ENCODE assay signal across 15 cellular contexts in the genomic region with DNA sequence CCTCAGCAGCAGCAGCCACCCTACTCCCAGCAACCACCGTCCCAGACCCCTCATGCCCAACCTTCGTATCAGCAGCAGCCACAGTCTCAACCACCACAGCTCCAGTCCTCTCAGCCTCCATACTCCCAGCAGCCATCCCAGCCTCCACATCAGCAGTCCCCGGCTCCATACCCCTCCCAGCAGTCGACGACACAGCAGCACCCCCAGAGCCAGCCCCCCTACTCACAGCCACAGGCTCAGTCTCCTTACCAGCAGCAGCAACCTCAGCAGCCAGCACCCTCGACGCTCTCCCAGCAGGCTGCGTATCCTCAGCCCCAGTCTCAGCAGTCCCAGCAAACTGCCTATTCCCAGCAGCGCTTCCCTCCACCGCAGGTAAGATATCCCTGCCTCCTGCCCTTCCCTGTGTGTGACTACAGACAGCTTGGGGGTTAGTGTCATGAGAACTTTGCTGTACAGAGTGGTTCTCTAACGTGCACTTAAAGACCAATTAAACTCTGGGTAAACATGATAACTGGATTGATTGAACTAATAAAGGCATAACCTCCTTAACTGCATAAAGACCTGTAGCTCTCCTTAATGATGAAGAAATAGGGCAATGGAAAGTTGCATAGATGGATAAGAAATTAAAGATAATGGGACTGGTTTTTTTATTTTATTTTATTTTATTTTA. TPM values are rescaled to one million over a fixed set of nuclear protein-coding genes. Genes with fewer than 3 reads are reported as not detected.
DNase-seq lines count a peak whose midpoint lies in the region; ATAC-seq, FAIRE-seq and TF ChIP-seq lines count a peak whose summit lies in the region.
"Had no signal": no experiment of that assay in that cellular context is flagged by ENCODE, and none has a peak within 500 bp of the region (broad histone marks: within the 10 kb centered on the region; RNA-seq: fewer than 3 reads in every experiment).

No MANE protein-coding gene starts in this region.

- no peaks in the 10 kb centered on the region for H3K9me3 Mint-ChIP-seq in CD4-positive, alpha-beta T cell
- H3K9me3 Mint-ChIP-seq in HFFc6 (no peaks in the 10 kb centered on the region), natural killer cell (no peaks in the 10 kb centered on the region)

- CTCF ChIA-PET in CD4-positive, alpha-beta T cell (lab: Charles Lee) = interaction anchor here (1.0 to 1.4 kb wide), 3 partner anchors 12 to 54 kb away, joined by 3 to 4 read pairs (median 4); no protein-coding TSS in a partner anchor
- CTCF ChIA-PET in K562 (lab: Yijun Ruan, JAX; ENCODE audit: low intra/inter-chr PET ratio) = no interaction called here

- peaks cover 8% of the 10 kb centered on the region for H3K9me1 ChIP-seq in K562 (ENCODE audit: control insufficient read depth, insufficient read depth, low read length)

- TF ChIP-seq POLR2A in K562 (conservative IDR thresholded peaks at IDR 0.05) = peak; percentile 48

- no peak for TF ChIP-seq RAD21 in K562 (CRISPR knock-in tag; conservative IDR thresholded peaks at IDR 0.05 in 1 of 2, IDR thresholded peaks at IDR 0.05 in 1 of 2)

- H2AFZ ChIP-seq in K562 (ENCODE audit: low read depth, low read length) = no peak overlapping the region

- H3K27ac Mint-ChIP-seq in CD4-positive, alpha-beta T cell = peak overlapping the region; percentile 84
- H3K27ac Mint-ChIP-seq in HFFc6 (peak overlapping the region; percentile 64), natural killer cell (peak overlapping the region; percentile 43 to 84)

- peak overlapping the region; percentile 15 for H3K27ac ChIP-seq in CD4-positive, alpha-beta T cell (ENCODE audit: low read depth, low read length)
- no peak overlapping the region for H3K27ac ChIP-seq in K562 (ENCODE audit: extremely low read depth, low read depth, low read length)
- H3K27ac ChIP-seq: BLaER1 treated with 17β-estradiol and CSF1 and Interleukin-3, amounts not matched to agents 10 nM and 100 nM; tibial nerve had no signal

- 92% methylated on average over 11 of the region's 11 CpGs for WGBS in K562 (ENCODE audit: insufficient coverage, low coverage, missing lambda C conversion rate)

- POLR2A ChIA-PET in CD4-positive, alpha-beta T cell (lab: Charles Lee) = interaction anchor here (0.9 to 3.9 kb wide), 4 partner anchors 8 to 39 kb away, joined by 3 to 19 read pairs (median 6); no protein-coding TSS in a partner anchor
- POLR2A ChIA-PET in K562 (lab: Yijun Ruan, JAX) = interaction anchor here (0.6 to 14.8 kb wide), 7 partner anchors 9 to 592 kb away, joined by 3 to 301 read pairs (median 3); partner anchors contain the start of gene ARID1A

- peaks cover 86% of the 10 kb centered on the region for H3K79me2 ChIP-seq in K562 (ENCODE audit: control insufficient read depth, insufficient read depth, low read length)

- BruUV-seq in K562 (replicated peaks; lab: Mats Ljungman, UMichigan) = no TSS peak

- no peak for TF ChIP-seq CTCF in CD4-positive, alpha-beta T cell (IDR thresholded peaks at IDR 0.05)
- no peak for TF ChIP-seq CTCF in HFFc6 (IDR thresholded peaks at IDR 0.05)
- TF ChIP-seq CTCF in K562 (IDR thresholded peaks at IDR 0.05 in 2 of 3, conservative IDR thresholded peaks at IDR 0.05 in 1 of 3; ENCODE audit: insufficient read depth in 2 of 3, low read depth in 1 of 3, low read length in 3 of 3) = no peak
- no peak for TF ChIP-seq CTCF in natural killer cell (IDR thresholded peaks at IDR 0.05)

- peaks cover 8% of the 10 kb centered on the region; the same call in 1 of the 2 replicates for H4K20me1 ChIP-seq in K562 (replicated peaks; ENCODE audit: control insufficient read depth, insufficient read depth, low read length)

- no peak for TF ChIP-seq EP300 in K562 (IDR thresholded peaks at IDR 0.05; ENCODE audit: low read length)

- in situ Hi-C loops in K562 (cut with MboI) = no loop called here

- H3K27me3 ChIP-seq in CD4-positive, alpha-beta T cell (ENCODE audit: control insufficient read depth, insufficient read depth, low read length) = no peaks in the 10 kb centered on the region
- H3K27me3 ChIP-seq in K562 (ENCODE audit: control insufficient read depth in 2 of 2, insufficient read depth in 2 of 2, low read length in 2 of 2) = no peaks in the 10 kb centered on the region
- H3K27me3 ChIP-seq: BLaER1 treated with 17β-estradiol and CSF1 and Interleukin-3, amounts not matched to agents 10 nM and 100 nM; tibial nerve had no signal

- H3K36me3 Mint-ChIP-seq in CD4-positive, alpha-beta T cell (ENCODE audit: low read depth) = peaks cover 73% of the 10 kb centered on the region
- peaks cover 34% of the 10 kb centered on the region for H3K36me3 Mint-ChIP-seq in HFFc6 (ENCODE audit: low read depth)
- H3K36me3 Mint-ChIP-seq in natural killer cell = peaks cover 17% of the 10 kb centered on the region

- H3K4me1 Mint-ChIP-seq in CD4-positive, alpha-beta T cell (ENCODE audit: low read depth) = peaks cover 90% of the 10 kb centered on the region
- H3K4me1 Mint-ChIP-seq in HFFc6 (ENCODE audit: low read depth) (peaks cover 86% of the 10 kb centered on the region), natural killer cell (peaks cover 78 to 85% of the 10 kb centered on the region in 2 donors)

- H3K4me2 ChIP-seq in K562 (ENCODE audit: insufficient read depth, low read length) = no peak overlapping the region
- H3K4me2 ChIP-seq: BLaER1 treated with 17β-estradiol and CSF1 and Interleukin-3, amounts not matched to agents 10 nM and 100 nM had no signal

- no peak overlapping the region for H3K4me3 Mint-ChIP-seq in CD4-positive, alpha-beta T cell
- peak overlapping the region; percentile 21; the same call in 1 of the 2 replicates for H3K4me3 Mint-ChIP-seq in HFFc6
- peak overlapping the region; percentile 26 for H3K4me3 Mint-ChIP-seq in natural killer cell

- H3K27me3 Mint-ChIP-seq in CD4-positive, alpha-beta T cell = no peaks in the 10 kb centered on the region
- H3K27me3 Mint-ChIP-seq in HFFc6 (ENCODE audit: insufficient read depth) = no peaks in the 10 kb centered on the region
- H3K27me3 Mint-ChIP-seq in natural killer cell (ENCODE audit: low read depth in 2 of 2) = no peaks in the 10 kb centered on the region

- ATAC-seq in CD4-positive, alpha-beta T cell (ENCODE audit: poor library complexity) = no peak
- ATAC-seq in K562 (no peak), natural killer cell (no peak), GM19023 (IDR thresholded peaks at IDR 0.05; ENCODE audit: unreplicated experiment) (no peak)

- peaks cover 6% of the 10 kb centered on the region in 2 experiments; a peak in 2 of 5 replicates for H3K4me1 ChIP-seq in K562 (replicated peaks in 1 of 2; ENCODE audit: control insufficient read depth in 2 of 2, insufficient read depth in 2 of 2, low read length in 2 of 2)

- FAIRE-seq in K562 (lab: Jason Lieb, UNC) = no peak
- FAIRE-seq: bronchial epithelial cell, frontal cortex had no signal

- no peaks in the 10 kb centered on the region for H3K9me3 ChIP-seq in CD4-positive, alpha-beta T cell (ENCODE audit: control insufficient read depth, low read length)
- H3K9me3 ChIP-seq in K562 (replicated peaks; ENCODE audit: control insufficient read depth, insufficient read depth, low read depth, low read length) = no peaks in the 10 kb centered on the region
- H3K9me3 ChIP-seq: BLaER1 treated with 17β-estradiol and CSF1 and Interleukin-3, amounts not matched to agents 10 nM and 100 nM; tibial nerve had no signal

- intact Hi-C loops in CD4-positive, alpha-beta T cell (cut with DNase I, micrococcal nuclease) = no loop called here
- intact Hi-C loops in K562 (cut with micrococcal nuclease) (no loop called here), natural killer cell (cut with micrococcal nuclease) (no loop called here)

- peaks cover 92% of the 10 kb centered on the region for H3K36me3 ChIP-seq in K562 (ENCODE audit: control insufficient read depth, insufficient read depth, low read length)

- no peak for DNase-seq in CD4-positive, alpha-beta T cell
- DNase-seq in HFFc6 = no peak
- DNase-seq in K562 (ENCODE audit: extremely low read depth in 1 of 4, low spot score in 3 of 4) = no peak
- no peak for DNase-seq in natural killer cell
- DNase-seq in germinal center (ENCODE audit: low spot score) = no peak
- DNase-seq in GM19238 (ENCODE audit: insufficient read length, low spot score) = no peak
- DNase-seq in mesenteric fat pad (ENCODE audit: low spot score) = no peak
- DNase-seq: activated CD4-positive, alpha-beta T cell treated with anti-CD3 and anti-CD28 coated beads for 48 hours; NCI-H2029 treated with DMSO at 0.1 percent for 48 hours; NCI-H526 treated with DMSO at 0.1 percent for 48 hours had no signal

- no peak overlapping the region for H3K4me3 ChIP-seq in K562
- H3K4me3 ChIP-seq: BLaER1 treated with 17β-estradiol and CSF1 and Interleukin-3, amounts not matched to agents 10 nM and 100 nM; tibial nerve had no signal

- peak overlapping the region in 1 of 2 experiments; percentile 51; a peak in 2 of 4 replicates for H3K9ac ChIP-seq in K562 (ENCODE audit: insufficient read depth in 1 of 2, low read depth in 2 of 2, low read length in 2 of 2)
- H3K9ac ChIP-seq: BLaER1 treated with 17β-estradiol and CSF1 and Interleukin-3, amounts not matched to agents 10 nM and 100 nM had no signal

RNA-seq across cellular contexts. Expression of gene ARID1A, which starts 35.6 kb away (rescaled TPM):
- 100 to 1,000 TPM; 102 to 103 TPM for total RNA-seq in CD4-positive, alpha-beta T cell
- total RNA-seq in HFFc6 (2021; fragmentation: NEBNext Ultra II Directional; extraction: Animal tissue kit (Norgen Biotek cat#: 25700)) = 10 to 100 TPM; 46.1 to 51.2 (median 49.2) TPM
- total RNA-seq in K562 (2011; cell fraction: chromatin; rRNA removed; ENCODE audit: low replicate concordance) = 233 and 329 TPM in 2 replicates
- total RNA-seq in K562 (2011; cell fraction: nucleolus; rRNA removed) = 114 and 132 TPM in 2 replicates
- total RNA-seq in K562 (2011; cell fraction: nucleoplasm; rRNA removed) = 181 and 229 TPM in 2 replicates
- 22.1 and 28.9 TPM in 2 replicates for total RNA-seq in K562 (2014; rRNA removed)
- total RNA-seq in K562 (2014; rRNA removed; fragmentation: Illumina TruSeq; extraction: Trizol) = 23.9 and 24.6 TPM in 2 replicates
- total RNA-seq in K562 (2015; rRNA removed; fragmentation: Illumina TruSeq; extraction: Trizol) = 22.5 and 25.3 TPM in 2 replicates
- 74.6 and 88.3 TPM in 2 replicates for total RNA-seq in K562 (2021)
- 12.9 and 27.1 TPM in 2 replicates for polyA plus RNA-seq in K562 (2011; rRNA removed)
- 20.1 and 23.5 TPM in 2 replicates for polyA plus RNA-seq in K562 (2011; cell fraction: cytosol; rRNA removed)
- 59.8 and 83.5 TPM in 2 replicates for polyA plus RNA-seq in K562 (2011; cell fraction: nucleus; rRNA removed)
- polyA plus RNA-seq in K562 (2012) = 54.3 and 62.2 TPM in 2 replicates
- 70.1 and 79.0 TPM in 2 replicates for polyA plus RNA-seq in K562 (2014; fragmentation: Illumina TruSeq; extraction: Trizol)
- 10 to 100 TPM in 1 of 2 experiments, 1 to 10 TPM in 1; 8.3 to 20.2 TPM for polyA plus RNA-seq in K562 (2014; fragmentation: Nextera tagmentation; extraction: Ambion mirVana)
- 38.6 and 38.7 TPM in 2 replicates for polyA plus RNA-seq in K562 (2014; rRNA removed)
- 35.4 and 49.8 TPM in 2 replicates for polyA minus RNA-seq in K562 (2011; rRNA and poly(A)+ RNA removed)
- 61.6 and 92.0 TPM in 2 replicates for polyA minus RNA-seq in K562 (2011; cell fraction: cytosol; rRNA and poly(A)+ RNA removed)
- 27.9 and 38.8 TPM in 2 replicates for polyA minus RNA-seq in K562 (2011; cell fraction: nucleus; rRNA and poly(A)+ RNA removed)
- 100 to 1,000 TPM; 199 to 214 (median 202) TPM for total RNA-seq in natural killer cell
- total RNA-seq in mesenteric fat pad = 64.2 TPM

RNA-seq across cellular contexts. Expression of gene PIGV, which starts 56.4 kb away (rescaled TPM):
- 1 to 10 TPM; 3.8 to 4.7 TPM for total RNA-seq in CD4-positive, alpha-beta T cell
- total RNA-seq in HFFc6 (2021; fragmentation: NEBNext Ultra II Directional; extraction: Animal tissue kit (Norgen Biotek cat#: 25700)) = 10 to 100 TPM; 11.5 to 16.4 (median 13.6) TPM
- 20.0 and 33.4 TPM in 2 replicates for total RNA-seq in K562 (2011; cell fraction: chromatin; rRNA removed; ENCODE audit: low replicate concordance)
- 34.2 and 35.1 TPM in 2 replicates for total RNA-seq in K562 (2011; cell fraction: nucleolus; rRNA removed)
- 38.2 and 47.9 TPM in 2 replicates for total RNA-seq in K562 (2011; cell fraction: nucleoplasm; rRNA removed)
- total RNA-seq in K562 (2014; rRNA removed) = 8.4 and 11.3 TPM in 2 replicates
- total RNA-seq in K562 (2014; rRNA removed; fragmentation: Illumina TruSeq; extraction: Trizol) = 11.0 and 11.1 TPM in 2 replicates
- total RNA-seq in K562 (2015; rRNA removed; fragmentation: Illumina TruSeq; extraction: Trizol) = 12.0 and 12.2 TPM in 2 replicates
- total RNA-seq in K562 (2021) = 11.2 and 14.7 TPM in 2 replicates
- polyA plus RNA-seq in K562 (2011; rRNA removed) = 21.8 and 25.5 TPM in 2 replicates
- polyA plus RNA-seq in K562 (2011; cell fraction: cytosol; rRNA removed) = 27.4 and 41.1 TPM in 2 replicates
- polyA plus RNA-seq in K562 (2011; cell fraction: nucleus; rRNA removed) = 33.7 and 36.0 TPM in 2 replicates
- 14.0 and 14.4 TPM in 2 replicates for polyA plus RNA-seq in K562 (2012)
- 10.8 and 12.7 TPM in 2 replicates for polyA plus RNA-seq in K562 (2014; fragmentation: Illumina TruSeq; extraction: Trizol)
- polyA plus RNA-seq in K562 (2014; fragmentation: Nextera tagmentation; extraction: Ambion mirVana) = 10 to 100 TPM; 11.3 to 11.7 TPM
- 9.3 and 9.4 TPM in 2 replicates for polyA plus RNA-seq in K562 (2014; rRNA removed)
- polyA minus RNA-seq in K562 (2011; rRNA and poly(A)+ RNA removed) = 21.7 and 27.4 TPM in 2 replicates
- polyA minus RNA-seq in K562 (2011; cell fraction: cytosol; rRNA and poly(A)+ RNA removed) = 8.1 and 9.8 TPM in 2 replicates
- 10.8 and 16.6 TPM in 2 replicates for polyA minus RNA-seq in K562 (2011; cell fraction: nucleus; rRNA and poly(A)+ RNA removed)
- total RNA-seq in natural killer cell = 10 to 100 TPM; 23.1 to 35.2 (median 30.3) TPM
- total RNA-seq in mesenteric fat pad = 9.0 TPM
